Comparison of ENCODE assay signal across 12 cellular contexts in the genomic region with DNA sequence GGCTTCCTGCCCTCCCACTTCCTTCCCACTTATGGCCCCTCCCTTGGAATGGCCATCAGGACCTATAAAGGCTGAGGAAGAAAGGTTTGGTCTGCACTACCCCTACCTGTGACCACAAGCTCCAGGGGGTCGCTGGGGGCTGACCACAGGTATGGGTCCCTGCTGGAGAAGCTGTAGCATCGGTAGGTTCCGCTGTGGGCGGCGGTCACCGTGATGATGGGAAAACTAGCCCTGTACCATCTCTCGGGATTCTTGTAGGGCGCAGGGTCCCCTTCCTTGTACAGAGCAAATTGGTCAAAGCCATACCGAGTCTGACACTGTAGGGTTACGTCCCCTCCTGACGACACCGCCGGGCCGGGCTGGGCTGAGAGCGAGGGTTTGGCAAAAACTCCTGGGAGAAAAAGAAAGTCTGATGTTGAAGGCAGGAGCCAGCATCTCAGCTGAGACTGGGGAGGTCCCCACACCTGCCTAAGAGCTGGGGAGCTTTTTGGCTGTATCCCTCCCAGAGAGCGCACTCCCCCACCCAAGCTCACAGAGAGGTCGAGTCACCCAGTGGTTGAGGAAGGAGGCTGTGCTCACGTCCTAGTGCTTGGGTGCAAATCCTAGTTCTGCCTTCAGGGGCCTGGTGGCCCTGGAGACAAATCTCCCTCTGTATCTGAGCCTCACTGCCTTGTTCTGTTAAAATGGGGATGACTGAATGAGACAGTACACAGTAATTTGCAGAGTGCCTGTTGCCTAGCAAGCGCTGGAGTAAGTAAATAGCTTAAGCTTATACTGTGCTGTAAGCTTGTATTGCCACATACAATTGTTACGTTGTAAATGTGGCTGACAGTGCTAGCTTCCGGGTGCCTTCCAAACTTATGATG. TPM values are rescaled to one million over a fixed set of nuclear protein-coding genes. Genes with fewer than 3 reads are reported as not detected.
DNase-seq lines count a peak whose midpoint lies in the region; ATAC-seq, FAIRE-seq and TF ChIP-seq lines count a peak whose summit lies in the region.
"Had no signal": no experiment of that assay in that cellular context is flagged by ENCODE, and none has a peak within 500 bp of the region (broad histone marks: within the 10 kb centered on the region; RNA-seq: fewer than 3 reads in every experiment).

No MANE protein-coding gene starts in this region.

- intact Hi-C loops in thyroid gland (cut with DNase I) = no loop called here

- H3K27ac ChIP-seq in A549 (no peak overlapping the region), thyroid gland (no peak overlapping the region)
- H3K27ac ChIP-seq: left ventricle myocardium inferior had no signal

- TF ChIP-seq POLR2A in A549 (IDR thresholded peaks at IDR 0.05; ENCODE audit: low read length) = no peak
- TF ChIP-seq POLR2A in thyroid gland (IDR thresholded peaks at IDR 0.05) = no peak

- no peaks in the 10 kb centered on the region for H3K27me3 ChIP-seq in thyroid gland

- peak; percentile 63 to 79 for ATAC-seq in A549
- peak; percentile 22 for ATAC-seq in effector memory CD8-positive, alpha-beta T cell (replicated peaks)

- peaks cover 8% of the 10 kb centered on the region; the same call in 1 of the 3 replicates for H3K9me3 ChIP-seq in A549
- H3K9me3 ChIP-seq in thyroid gland = no peaks in the 10 kb centered on the region
- H3K9me3 ChIP-seq: left ventricle myocardium inferior had no signal

- TF ChIP-seq EP300 in A549 (IDR thresholded peaks at IDR 0.05) = no peak

- no peak overlapping the region for H3K4me3 Mint-ChIP-seq in effector memory CD8-positive, alpha-beta T cell

- TF ChIP-seq CTCF in A549 (IDR thresholded peaks at IDR 0.05) (no peak), thyroid gland (IDR thresholded peaks at IDR 0.05) (no peak)

- no peak for FAIRE-seq in A549 (lab: Jason Lieb, UNC)

- no peak overlapping the region for H3K4me2 ChIP-seq in A549

- no peak overlapping the region for H3K4me3 ChIP-seq in A549
- no peak overlapping the region for H3K4me3 ChIP-seq in thyroid gland (replicated peaks in 1 of 3)
- H3K4me3 ChIP-seq: left ventricle myocardium inferior had no signal

- peaks cover 15% of the 10 kb centered on the region for H3K36me3 Mint-ChIP-seq in effector memory CD8-positive, alpha-beta T cell (ENCODE audit: insufficient read depth)

- 67% methylated on average over 19 of the region's 21 CpGs for WGBS in A549 (ENCODE audit: missing lambda C conversion rate)
- WGBS in thyroid gland, 2 donors = 71 to 76% methylated on average over 14 to 17 of the region's 21 CpGs

- no peaks in the 10 kb centered on the region for H3K27me3 Mint-ChIP-seq in effector memory CD8-positive, alpha-beta T cell

- DNase-seq in A549 (ENCODE audit: low read depth in 1 of 2, low spot score in 1 of 2) (peak in 1 of 2 experiments; percentile 54), DMS114 treated with DMSO at 0.1 percent for 48 hours (lab: John Stamatoyannopoulos, UW; ENCODE audit: unreplicated experiment) (peak; percentile 65), NCI-H69 (lab: John Stamatoyannopoulos, UW) (peak; percentile 83), thyroid gland (no peak), NCI-H510A treated with DMSO at 0.1 percent for 48 hours (lab: John Stamatoyannopoulos, UW) (no peak), NCI-H446 treated with DMSO at 0.1 percent for 48 hours (lab: John Stamatoyannopoulos, UW) (no peak)
- DNase-seq in effector memory CD8-positive, alpha-beta T cell = no peak
- DNase-seq in stimulated activated CD4-positive, alpha-beta T cell treated with anti-CD3 and anti-CD28 coated beads, Interleukin-1b, Interleukin-23, amount 100 ng/mL, for 48 hours = no peak
- DNase-seq: glutamatergic neuron; IMR-90; left ventricle myocardium inferior; stimulated activated CD8-positive, alpha-beta memory T cell treated with anti-CD3 and anti-CD28 coated beads, Interleukin-4, amount 100 ng/mL, for 48 hours had no signal

- H3K4me1 Mint-ChIP-seq in effector memory CD8-positive, alpha-beta T cell (ENCODE audit: low read depth in 2 of 2) = peaks cover 4 to 14% of the 10 kb centered on the region in 2 donors

- peak overlapping the region; percentile 59 to 79 for H3K27ac Mint-ChIP-seq in effector memory CD8-positive, alpha-beta T cell

- H3K4me1 ChIP-seq in A549 (0 out of 3 replicates have a peak, but pooled peaks cover 5% of the 10 kb centered on the region), thyroid gland (no peaks in the 10 kb centered on the region)
- H3K4me1 ChIP-seq: left ventricle myocardium inferior had no signal

- peaks cover 6 to 11% of the 10 kb centered on the region in 2 donors for H3K9me3 Mint-ChIP-seq in effector memory CD8-positive, alpha-beta T cell

- POLR2A ChIA-PET in A549 (lab: Yijun Ruan, JAX) = no interaction called here

- no peak for TF ChIP-seq RAD21 in A549 (conservative IDR thresholded peaks at IDR 0.05 in 1 of 2, IDR thresholded peaks at IDR 0.05 in 1 of 2)

- CTCF ChIA-PET in A549 (lab: Yijun Ruan, JAX) = interaction anchor here (0.9 kb wide), 1 partner anchor 547 kb away, joined by 3 read pairs; no protein-coding TSS in a partner anchor

- no peaks in the 10 kb centered on the region for H3K36me3 ChIP-seq in thyroid gland
- H3K36me3 ChIP-seq: left ventricle myocardium inferior had no signal

TF ChIP-seq in A549, 52 proteins besides CTCF, POLR2A, EP300 and RAD21:
- no peak for TF ChIP-seq RCOR1 (IDR thresholded peaks at IDR 0.05; ENCODE audit: low read depth, low read length)
- no peak for TF ChIP-seq ZNF302 (CRISPR knock-in tag; IDR thresholded peaks at IDR 0.05)
- TF ChIP-seq, protein P1, sequence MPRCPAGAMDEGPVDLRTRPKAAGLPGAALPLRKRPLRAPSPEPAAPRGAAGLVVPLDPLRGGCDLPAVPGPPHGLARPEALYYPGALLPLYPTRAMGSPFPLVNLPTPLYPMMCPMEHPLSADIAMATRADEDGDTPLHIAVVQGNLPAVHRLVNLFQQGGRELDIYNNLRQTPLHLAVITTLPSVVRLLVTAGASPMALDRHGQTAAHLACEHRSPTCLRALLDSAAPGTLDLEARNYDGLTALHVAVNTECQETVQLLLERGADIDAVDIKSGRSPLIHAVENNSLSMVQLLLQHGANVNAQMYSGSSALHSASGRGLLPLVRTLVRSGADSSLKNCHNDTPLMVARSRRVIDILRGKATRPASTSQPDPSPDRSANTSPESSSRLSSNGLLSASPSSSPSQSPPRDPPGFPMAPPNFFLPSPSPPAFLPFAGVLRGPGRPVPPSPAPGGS (IDR thresholded peaks at IDR 0.05) = no peak
- TF ChIP-seq GATA3 (IDR thresholded peaks at IDR 0.05; ENCODE audit: borderline replicate concordance) = no peak

RNA-seq across cellular contexts. Expression of gene GP6, which starts 10.4 kb away (rescaled TPM):
- polyA plus RNA-seq in A549 (2011; rRNA removed) = 0.08 and 0.17 TPM in 2 replicates
- polyA plus RNA-seq in A549 (2012; cell fraction: cytosol; rRNA removed) = 0.07 and 0.25 TPM in 2 replicates
- polyA plus RNA-seq in A549 (2012; cell fraction: nucleus; rRNA removed) = 0.54 and 0.87 TPM in 2 replicates
- 0.08 to 0.12 TPM in 2 of 3 replicates, not detected in the other for polyA plus RNA-seq in A549 (2017; fragmentation: RNase III; extraction: RNeasy Plus Mini Kit Qiagen cat#74134 plus additional on column Dnase treatment)
- 0.24 TPM in 1 of 2 replicates, not detected in the other for polyA minus RNA-seq in A549 (2011; rRNA and poly(A)+ RNA removed)
- total RNA-seq in thyroid gland = under 1 TPM in 1 of 4 donors, not detected in 3; 0.78 TPM
- total RNA-seq: IMR-90 had no signal

RNA-seq across cellular contexts. Expression of gene RDH13, which starts 35.2 kb away (rescaled TPM):
- polyA plus RNA-seq in A549 (2011; rRNA removed) (10.6 and 10.7 TPM in 2 replicates), A549 (2017; fragmentation: RNase III; extraction: RNeasy Plus Mini Kit Qiagen cat#74134 plus additional on column Dnase treatment) (11.3 to 13.0 TPM (median 12.8 TPM) in 3 replicates)
- polyA plus RNA-seq in A549 (2012; cell fraction: cytosol; rRNA removed) = 14.8 and 17.3 TPM in 2 replicates
- polyA plus RNA-seq in A549 (2012; cell fraction: nucleus; rRNA removed) = 30.0 and 32.8 TPM in 2 replicates
- 22.1 and 29.9 TPM in 2 replicates for polyA minus RNA-seq in A549 (2011; rRNA and poly(A)+ RNA removed)
- total RNA-seq in thyroid gland = 10 to 100 TPM; 35.7 to 44.1 (median 38.3) TPM

RNA-seq across cellular contexts. Expression of gene EPS8L1, which starts 48.0 kb away (rescaled TPM):
- polyA plus RNA-seq in A549 (2011; rRNA removed) (3.8 and 5.3 TPM in 2 replicates), A549 (2017; fragmentation: RNase III; extraction: RNeasy Plus Mini Kit Qiagen cat#74134 plus additional on column Dnase treatment) (3.5 to 3.8 TPM (median 3.7 TPM) in 3 replicates)
- polyA plus RNA-seq in A549 (2012; cell fraction: cytosol; rRNA removed) = 4.5 and 6.0 TPM in 2 replicates
- polyA plus RNA-seq in A549 (2012; cell fraction: nucleus; rRNA removed) = 12.4 and 13.7 TPM in 2 replicates
- polyA minus RNA-seq in A549 (2011; rRNA and poly(A)+ RNA removed) = 2.4 and 3.8 TPM in 2 replicates
- 10 to 100 TPM; 60.6 to 84.8 (median 73.3) TPM for total RNA-seq in thyroid gland

Comparison
In these comparisons a context has a peak if more than half of its experiments do, and no peak if none do; other contexts are left out.
1. DNase-seq: peak in DMS114 treated with DMSO at 0.1 percent for 48 hours (single experiment) and NCI-H69 (single experiment); none in effector memory CD8-positive, alpha-beta T cell (0 of 3), stimulated activated CD4-positive, alpha-beta T cell treated with anti-CD3 and anti-CD28 coated beads, Interleukin-1b, Interleukin-23, amount 100 ng/mL, for 48 hours (single experiment), thyroid gland (0 of 2), NCI-H510A treated with DMSO at 0.1 percent for 48 hours (single experiment) and NCI-H446 treated with DMSO at 0.1 percent for 48 hours (single experiment).